In genomic region chr4:72486991-72487390, GRCh38 we compare ENCODE assay signal across 29 cellular contexts.
"Had no signal": no experiment of that assay in that cellular context is flagged by ENCODE, and none has a peak within 500 bp of the region (broad histone marks: within the 10 kb centered on the region; RNA-seq: fewer than 3 reads in every experiment).

No MANE protein-coding gene starts in this region.

- H3K4me3 ChIP-seq: psoas muscle, right lobe of liver, sigmoid colon, stomach, thoracic aorta, thyroid gland, tibial nerve, upper lobe of left lung, vagina had no signal

- H3K27ac Mint-ChIP-seq: natural killer cell treated with Interleukin-12 subunit alpha and Interleukin-12 subunit beta and Interleukin-15 and Interleukin-18, amount 100 ng/mL, for 72 hours; nephron progenitor cell; progenitor cell of endocrine pancreas; stimulated activated effector memory CD8-positive, alpha-beta T cell treated with anti-CD3 and anti-CD28 coated beads, Interleukin-12 subunit alpha, Interleukin-12 subunit beta, amount 100 ng/mL, for 72 hours; stimulated activated naive B cell treated with anti-CD40 and anti-IgM and Interleukin-4, amounts not matched to agents 10 μg/mL and 1 μg/mL and 100 μg/mL, for 72 hours; stimulated activated naive CD8-positive, alpha-beta T cell treated with anti-CD3 and anti-CD28 coated beads, Interleukin-15, Interleukin-2, amounts not matched to agents 100 ng/mL and 50 ng/mL, for 24 hours had no signal

- H3K36me3 Mint-ChIP-seq: natural killer cell treated with Interleukin-12 subunit alpha and Interleukin-12 subunit beta and Interleukin-15 and Interleukin-18, amount 100 ng/mL, for 72 hours; stimulated activated effector memory CD8-positive, alpha-beta T cell treated with anti-CD3 and anti-CD28 coated beads, Interleukin-12 subunit alpha, Interleukin-12 subunit beta, amount 100 ng/mL, for 72 hours; stimulated activated naive B cell treated with anti-CD40 and anti-IgM and Interleukin-4, amounts not matched to agents 10 μg/mL and 1 μg/mL and 100 μg/mL, for 72 hours had no signal

- H3K79me2 ChIP-seq: parathyroid adenoma had no signal

- H3K4me3 Mint-ChIP-seq: natural killer cell treated with Interleukin-12 subunit alpha and Interleukin-12 subunit beta and Interleukin-15 and Interleukin-18, amount 100 ng/mL, for 72 hours; nephron progenitor cell; neural crest cell; stimulated activated effector memory CD8-positive, alpha-beta T cell treated with anti-CD3 and anti-CD28 coated beads, Interleukin-12 subunit alpha, Interleukin-12 subunit beta, amount 100 ng/mL, for 72 hours; stimulated activated naive B cell treated with anti-CD40 and anti-IgM and Interleukin-4, amounts not matched to agents 10 μg/mL and 1 μg/mL and 100 μg/mL, for 72 hours; stimulated activated naive CD8-positive, alpha-beta T cell treated with anti-CD3 and anti-CD28 coated beads, Interleukin-15, Interleukin-2, amounts not matched to agents 100 ng/mL and 50 ng/mL, for 24 hours had no signal

- H3K4me1 Mint-ChIP-seq: nephron progenitor cell; neural crest cell; stimulated activated effector memory CD8-positive, alpha-beta T cell treated with anti-CD3 and anti-CD28 coated beads, Interleukin-12 subunit alpha, Interleukin-12 subunit beta, amount 100 ng/mL, for 72 hours; stimulated activated naive B cell treated with anti-CD40 and anti-IgM and Interleukin-4, amounts not matched to agents 10 μg/mL and 1 μg/mL and 100 μg/mL, for 72 hours had no signal

- DNase-seq: nephron progenitor cell; nucleus accumbens; posterior cingulate gyrus; psoas muscle; right cardiac atrium; right lobe of liver; sigmoid colon; small intestine; stimulated activated CD4-positive, alpha-beta T cell treated with anti-CD3 and anti-CD28 coated beads, Interleukin-15, amount 100 ng/mL, for 24 hours; stimulated activated CD4-positive, alpha-beta T cell treated with anti-CD3 and anti-CD28 coated beads, Interleukin-2, amount 100 ng/mL, for 24 hours; stimulated activated CD4-positive, alpha-beta T cell treated with anti-CD3 and anti-CD28 coated beads, Interleukin-2, amount 100 ng/mL, for 48 hours; stimulated activated CD4-positive, alpha-beta T cell treated with anti-CD3 and anti-CD28 coated beads, Interleukin-4, amount 100 ng/mL, for 24 hours; stimulated activated naive B cell treated with anti-CD40 and anti-IgM and Interleukin-4, amounts not matched to agents 10 μg/mL and 1 μg/mL and 100 μg/mL, for 72 hours; stimulated activated naive CD4-positive, alpha-beta T cell treated with Interleukin-2 at 50 U/mL for 16 hours; stomach; thyroid gland; trophoblast cell; upper lobe of left lung had no signal

- H3K27me3 ChIP-seq: neutrophil, right lobe of liver, sigmoid colon, stomach, thyroid gland, tibial nerve, upper lobe of left lung, vagina had no signal

- H2AFZ ChIP-seq: parathyroid adenoma had no signal

- FAIRE-seq: small intestine, urothelium cell line had no signal

- ATAC-seq: natural killer cell treated with Interleukin-12 subunit alpha and Interleukin-12 subunit beta and Interleukin-15 and Interleukin-18, amount 100 ng/mL, for 72 hours; psoas muscle; right cardiac atrium; right lobe of liver; stimulated activated effector memory CD8-positive, alpha-beta T cell treated with anti-CD3 and anti-CD28 coated beads, Interleukin-12 subunit alpha, Interleukin-12 subunit beta, amount 100 ng/mL, for 72 hours; stimulated activated naive B cell treated with anti-CD40 and anti-IgM and Interleukin-4, amounts not matched to agents 10 μg/mL and 1 μg/mL and 100 μg/mL, for 72 hours had no signal

- H3K9me3 ChIP-seq: neutrophil, right lobe of liver, sigmoid colon, thoracic aorta, thyroid gland, upper lobe of left lung, vagina had no signal

- H3K27me3 Mint-ChIP-seq: natural killer cell treated with Interleukin-12 subunit alpha and Interleukin-12 subunit beta and Interleukin-15 and Interleukin-18, amount 100 ng/mL, for 72 hours; progenitor cell of endocrine pancreas; stimulated activated naive B cell treated with anti-CD40 and anti-IgM and Interleukin-4, amounts not matched to agents 10 μg/mL and 1 μg/mL and 100 μg/mL, for 72 hours; stimulated activated naive CD8-positive, alpha-beta T cell treated with anti-CD3 and anti-CD28 coated beads, Interleukin-15, Interleukin-2, amounts not matched to agents 100 ng/mL and 50 ng/mL, for 24 hours had no signal

- H3K9me3 Mint-ChIP-seq: natural killer cell treated with Interleukin-12 subunit alpha and Interleukin-12 subunit beta and Interleukin-15 and Interleukin-18, amount 100 ng/mL, for 72 hours; nephron progenitor cell had no signal

- H3K9ac ChIP-seq: parathyroid adenoma had no signal

- H3K4me1 ChIP-seq: parathyroid adenoma, psoas muscle, right lobe of liver, sigmoid colon, stomach, thyroid gland, tibial nerve, upper lobe of left lung, vagina had no signal

- H3K27ac ChIP-seq: neutrophil, parathyroid adenoma, psoas muscle, right lobe of liver, sigmoid colon, stomach, thoracic aorta, thyroid gland, tibial nerve, upper lobe of left lung, vagina had no signal

- H3K36me3 ChIP-seq: neutrophil, right lobe of liver, sigmoid colon, stomach, thoracic aorta, thyroid gland, tibial nerve, upper lobe of left lung, vagina had no signal
